In genomic region chr2:108377411-108377810, GRCh38 we compare ENCODE assay signal across 12 cellular contexts. TPM values are rescaled to one million over a fixed set of nuclear protein-coding genes. Genes with fewer than 3 reads are reported as not detected.
DNase-seq lines count a peak whose midpoint lies in the region; ATAC-seq and TF ChIP-seq lines count a peak whose summit lies in the region.
"Had no signal": no experiment of that assay in that cellular context is flagged by ENCODE, and none has a peak within 500 bp of the region (broad histone marks: within the 10 kb centered on the region; RNA-seq: fewer than 3 reads in every experiment).

No MANE protein-coding gene starts in this region.

- H3K4me3 ChIP-seq in GM23338: no peak overlapping the region
- peak overlapping the region; percentile 15 to 67 (median 48) for H3K4me3 ChIP-seq in dorsolateral prefrontal cortex
- peak overlapping the region in 1 of 3 donors; percentile 31 for H3K4me3 ChIP-seq in liver (ENCODE audit: low read depth in 1 of 3, low read length in 3 of 3)
- peak overlapping the region in 2 of 3 donors; percentile 49 to 72 for H3K4me3 ChIP-seq in skeletal muscle tissue (ENCODE audit: low read length in 3 of 3)
- H3K4me3 ChIP-seq: SK-N-MC had no signal

- peak overlapping the region; percentile 84; the same call in 1 of the 2 replicates for H2AFZ ChIP-seq in GM23338

- H3K27ac ChIP-seq in GM23338 (ENCODE audit: low read depth) (no peak overlapping the region), dorsolateral prefrontal cortex (peak overlapping the region in 42 of 59 donors; percentile 6 to 84 (median 57)), liver (ENCODE audit: low read depth in 1 of 2, low read length in 2 of 2) (peak overlapping the region in 1 of 2 donors; percentile 56), skeletal muscle tissue (ENCODE audit: low read depth, low read length) (no peak overlapping the region)
- H3K27ac ChIP-seq: SK-N-MC had no signal

- peaks cover 45% of the 10 kb centered on the region for H3K4me1 Mint-ChIP-seq in GM23338

- TF ChIP-seq RAD21 in liver (IDR thresholded peaks at IDR 0.05): no peak

- H3K9me2 ChIP-seq in GM23338 (ENCODE audit: insufficient read depth): no peaks in the 10 kb centered on the region

- H3K4me3 Mint-ChIP-seq in GM23338: no peak overlapping the region
- H3K4me3 Mint-ChIP-seq: CD8-positive, alpha-beta T cell had no signal

- WGBS in liver: 11% methylated on average over 1 of the region's 1 CpG

- intact Hi-C loops in dorsolateral prefrontal cortex (cut with DNase I): no loop called here

- 0 out of 2 replicates have a peak overlapping the region, but pooled peaks have one; percentile 22 for H3K27ac Mint-ChIP-seq in GM23338
- H3K27ac Mint-ChIP-seq: CD8-positive, alpha-beta T cell had no signal

- DNase-seq in GM23338 (ENCODE audit: low spot score) (no peak), dorsolateral prefrontal cortex (no peak)
- no peak for DNase-seq in activated naive CD4-positive, alpha-beta T cell treated with anti-CD3 and anti-CD28 coated beads, Interleukin-2, amount 50 U/mL, for 16 hours
- DNase-seq: CD8-positive, alpha-beta T cell; KG1 had no signal

- H4K20me1 ChIP-seq in GM23338 (replicated peaks; ENCODE audit: insufficient read depth): no peaks in the 10 kb centered on the region

- ATAC-seq in GM23338 (no peak; the same call in 2 of the 3 replicates), HG03442 (IDR thresholded peaks at IDR 0.05; ENCODE audit: unreplicated experiment) (no peak), HG02852 (IDR thresholded peaks at IDR 0.05; ENCODE audit: unreplicated experiment) (no peak), HG03175 (IDR thresholded peaks at IDR 0.05; ENCODE audit: unreplicated experiment) (no peak)
- ATAC-seq: CD8-positive, alpha-beta T cell had no signal

- H3K36me3 Mint-ChIP-seq in GM23338 (ENCODE audit: low read depth): no peaks in the 10 kb centered on the region
- H3K36me3 Mint-ChIP-seq: CD8-positive, alpha-beta T cell had no signal

- H3K9me3 ChIP-seq in liver (ENCODE audit: control insufficient read depth in 4 of 4, low read length in 3 of 4) (no peaks in the 10 kb centered on the region), skeletal muscle tissue (ENCODE audit: control insufficient read depth in 3 of 3, low read length in 3 of 3) (no peaks in the 10 kb centered on the region)

- H3K27me3 Mint-ChIP-seq in GM23338 (ENCODE audit: insufficient read depth, low read depth, poor library complexity): peaks cover 6% of the 10 kb centered on the region

- H3K4me2 ChIP-seq in GM23338: peak overlapping the region; percentile 41; the same call in 1 of the 2 replicates

- no peaks in the 10 kb centered on the region for H3F3A ChIP-seq in GM23338 (replicated peaks; ENCODE audit: low read depth)

- H3K9me3 Mint-ChIP-seq in GM23338: no peaks in the 10 kb centered on the region
- H3K9me3 Mint-ChIP-seq: CD8-positive, alpha-beta T cell had no signal

- H3K4me1 ChIP-seq in GM23338 (ENCODE audit: insufficient read depth): peaks cover 36% of the 10 kb centered on the region
- H3K4me1 ChIP-seq in liver (ENCODE audit: control insufficient read depth in 4 of 4, insufficient read depth in 4 of 4, low read length in 3 of 4): no peaks in the 10 kb centered on the region
- peaks cover 0 to 8% (median 0%) of the 10 kb centered on the region in 3 donors for H3K4me1 ChIP-seq in skeletal muscle tissue (ENCODE audit: control insufficient read depth in 3 of 3, insufficient read depth in 3 of 3, low read length in 3 of 3)

- H3K9ac ChIP-seq in liver (ENCODE audit: low read depth in 1 of 2, low read length in 2 of 2) (peak overlapping the region; percentile 23 to 48), skeletal muscle tissue (ENCODE audit: low read depth in 1 of 3, low read length in 3 of 3) (peak overlapping the region in 1 of 3 donors; percentile 68)

- H3K79me2 ChIP-seq in GM23338 (replicated peaks; ENCODE audit: insufficient read depth): no peaks in the 10 kb centered on the region

- H3K36me3 ChIP-seq in GM23338 (ENCODE audit: insufficient read depth): no peaks in the 10 kb centered on the region
- H3K36me3 ChIP-seq in liver (ENCODE audit: control insufficient read depth in 4 of 4, insufficient read depth in 3 of 4, low read depth in 1 of 4, low read length in 3 of 4): no peaks in the 10 kb centered on the region
- no peaks in the 10 kb centered on the region for H3K36me3 ChIP-seq in skeletal muscle tissue (ENCODE audit: control insufficient read depth in 3 of 3, insufficient read depth in 3 of 3, low read length in 3 of 3)

- TF ChIP-seq CTCF in GM23338 (conservative IDR thresholded peaks at IDR 0.05; ENCODE audit: low read depth in 2 of 2) (no peak), dorsolateral prefrontal cortex (IDR thresholded peaks at IDR 0.05 in 54 of 56, conservative IDR thresholded peaks at IDR 0.05 in 2 of 56; ENCODE audit: low read depth in 1 of 56, partially characterized antibody in 56 of 56) (no peak), liver (IDR thresholded peaks at IDR 0.05; ENCODE audit: low read depth, low read length, missing input control) (no peak)

- no peaks in the 10 kb centered on the region for H3K27me3 ChIP-seq in GM23338 (ENCODE audit: insufficient read depth)
- H3K27me3 ChIP-seq in dorsolateral prefrontal cortex: no peaks in the 10 kb centered on the region
- no peaks in the 10 kb centered on the region for H3K27me3 ChIP-seq in liver (ENCODE audit: control insufficient read depth in 4 of 4, insufficient read depth in 4 of 4, low read length in 3 of 4)
- H3K27me3 ChIP-seq in skeletal muscle tissue (ENCODE audit: control insufficient read depth in 3 of 3, insufficient read depth in 3 of 3, low read length in 3 of 3): no peaks in the 10 kb centered on the region

TF ChIP-seq in GM23338, 12 proteins besides CTCF, POLR2A, EP300 and RAD21 (continues in another document):
- TF ChIP-seq STAT1 (IDR thresholded peaks at IDR 0.05; ENCODE audit: unreplicated experiment): no peak

TF ChIP-seq in liver, 16 proteins besides CTCF, POLR2A, EP300 and RAD21:
- TF ChIP-seq NR2F2 (IDR thresholded peaks at IDR 0.05) (no peak), MAX (IDR thresholded peaks at IDR 0.05) (no peak), EGR1 (IDR thresholded peaks at IDR 0.05; ENCODE audit: low read depth in 2 of 2) (no peak), FOXA1 (IDR thresholded peaks at IDR 0.05) (no peak), YY1 (IDR thresholded peaks at IDR 0.05) (no peak), TAF1 (conservative IDR thresholded peaks at IDR 0.05) (no peak), FOXA2 (IDR thresholded peaks at IDR 0.05) (no peak), GABPA (IDR thresholded peaks at IDR 0.05 in 1 of 2, conservative IDR thresholded peaks at IDR 0.05 in 1 of 2) (no peak), JUND (IDR thresholded peaks at IDR 0.05) (no peak), SP1 (IDR thresholded peaks at IDR 0.05) (no peak), ATF3 (IDR thresholded peaks at IDR 0.05) (no peak)
- TF ChIP-seq, protein P1, sequence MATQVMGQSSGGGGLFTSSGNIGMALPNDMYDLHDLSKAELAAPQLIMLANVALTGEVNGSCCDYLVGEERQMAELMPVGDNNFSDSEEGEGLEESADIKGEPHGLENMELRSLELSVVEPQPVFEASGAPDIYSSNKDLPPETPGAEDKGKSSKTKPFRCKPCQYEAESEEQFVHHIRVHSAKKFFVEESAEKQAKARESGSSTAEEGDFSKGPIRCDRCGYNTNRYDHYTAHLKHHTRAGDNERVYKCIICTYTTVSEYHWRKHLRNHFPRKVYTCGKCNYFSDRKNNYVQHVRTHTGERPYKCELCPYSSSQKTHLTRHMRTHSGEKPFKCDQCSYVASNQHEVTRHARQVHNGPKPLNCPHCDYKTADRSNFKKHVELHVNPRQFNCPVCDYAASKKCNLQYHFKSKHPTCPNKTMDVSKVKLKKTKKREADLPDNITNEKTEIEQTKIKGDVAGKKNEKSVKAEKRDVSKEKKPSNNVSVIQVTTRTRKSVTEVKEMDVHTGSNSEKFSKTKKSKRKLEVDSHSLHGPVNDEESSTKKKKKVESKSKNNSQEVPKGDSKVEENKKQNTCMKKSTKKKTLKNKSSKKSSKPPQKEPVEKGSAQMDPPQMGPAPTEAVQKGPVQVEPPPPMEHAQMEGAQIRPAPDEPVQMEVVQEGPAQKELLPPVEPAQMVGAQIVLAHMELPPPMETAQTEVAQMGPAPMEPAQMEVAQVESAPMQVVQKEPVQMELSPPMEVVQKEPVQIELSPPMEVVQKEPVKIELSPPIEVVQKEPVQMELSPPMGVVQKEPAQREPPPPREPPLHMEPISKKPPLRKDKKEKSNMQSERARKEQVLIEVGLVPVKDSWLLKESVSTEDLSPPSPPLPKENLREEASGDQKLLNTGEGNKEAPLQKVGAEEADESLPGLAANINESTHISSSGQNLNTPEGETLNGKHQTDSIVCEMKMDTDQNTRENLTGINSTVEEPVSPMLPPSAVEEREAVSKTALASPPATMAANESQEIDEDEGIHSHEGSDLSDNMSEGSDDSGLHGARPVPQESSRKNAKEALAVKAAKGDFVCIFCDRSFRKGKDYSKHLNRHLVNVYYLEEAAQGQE (IDR thresholded peaks at IDR 0.05): no peak
- TF ChIP-seq, protein P2, sequence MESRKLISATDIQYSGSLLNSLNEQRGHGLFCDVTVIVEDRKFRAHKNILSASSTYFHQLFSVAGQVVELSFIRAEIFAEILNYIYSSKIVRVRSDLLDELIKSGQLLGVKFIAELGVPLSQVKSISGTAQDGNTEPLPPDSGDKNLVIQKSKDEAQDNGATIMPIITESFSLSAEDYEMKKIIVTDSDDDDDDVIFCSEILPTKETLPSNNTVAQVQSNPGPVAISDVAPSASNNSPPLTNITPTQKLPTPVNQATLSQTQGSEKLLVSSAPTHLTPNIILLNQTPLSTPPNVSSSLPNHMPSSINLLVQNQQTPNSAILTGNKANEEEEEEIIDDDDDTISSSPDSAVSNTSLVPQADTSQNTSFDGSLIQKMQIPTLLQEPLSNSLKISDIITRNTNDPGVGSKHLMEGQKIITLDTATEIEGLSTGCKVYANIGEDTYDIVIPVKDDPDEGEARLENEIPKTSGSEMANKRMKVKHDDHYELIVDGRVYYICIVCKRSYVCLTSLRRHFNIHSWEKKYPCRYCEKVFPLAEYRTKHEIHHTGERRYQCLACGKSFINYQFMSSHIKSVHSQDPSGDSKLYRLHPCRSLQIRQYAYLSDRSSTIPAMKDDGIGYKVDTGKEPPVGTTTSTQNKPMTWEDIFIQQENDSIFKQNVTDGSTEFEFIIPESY (IDR thresholded peaks at IDR 0.05): no peak

RNA-seq across cellular contexts. Expression of gene SULT1C4, which starts 0.3 kb away (rescaled TPM):
- 2.1 TPM in 2 replicates for total RNA-seq in GM23338 (2014; rRNA removed; shearing (Covaris generic))
- polyA plus RNA-seq in GM23338 (2016; fragmentation: Nextera tagmentation; extraction: Ambion mirVana): 0.56 and 0.87 TPM in 2 replicates
- 10 to 100 TPM in 63 of 120 experiments, 1 to 10 TPM in 57; 3.4 to 23.0 (median 10.3) TPM for total RNA-seq in dorsolateral prefrontal cortex
- 10 to 100 TPM in 1 of 2 donors, 1 to 10 TPM in 1; 1.6 to 12.8 TPM for total RNA-seq in liver
- polyA plus RNA-seq in liver: 1 to 10 TPM; 1.0 TPM
- total RNA-seq in skeletal muscle tissue: 12.5 TPM
- total RNA-seq: activated CD8-positive, alpha-beta memory T cell treated with anti-CD3 and anti-CD28 coated beads for 36 hours; CD8-positive, alpha-beta T cell had no signal

Comparison
In these comparisons a context has a peak if more than half of its experiments do, and no peak if none do; other contexts are left out.
1. H3K27ac ChIP-seq: peak in dorsolateral prefrontal cortex (42 of 59); none in GM23338 (single experiment) and skeletal muscle tissue (single experiment).